ENCODE assay signal across 21 cellular contexts in genomic region chr3:194351952-194352536, GRCh38. TPM values are rescaled to one million over a fixed set of nuclear protein-coding genes. Genes with fewer than 3 reads are reported as not detected.
DNase-seq lines count a peak whose midpoint lies in the region; ATAC-seq, FAIRE-seq and TF ChIP-seq lines count a peak whose summit lies in the region.
"Had no signal": no experiment of that assay in that cellular context is flagged by ENCODE, and none has a peak within 500 bp of the region (broad histone marks: within the 10 kb centered on the region; RNA-seq: fewer than 3 reads in every experiment).

No MANE protein-coding gene starts in this region.

- H3K14ac ChIP-seq in IMR-90 (replicated peaks; ENCODE audit: low read depth, low read length), result no peak overlapping the region; the same call in 1 of the 2 replicates

- H2BK5ac ChIP-seq in IMR-90 (ENCODE audit: low read depth, low read length, poor library complexity, severe bottlenecking), result peak overlapping the region; percentile 90

- H3K9ac ChIP-seq in IMR-90 (ENCODE audit: low read depth, low read length), result no peak overlapping the region

- H3K23ac ChIP-seq in IMR-90 (ENCODE audit: low read depth, low read length), result no peak overlapping the region

- H3K56ac ChIP-seq in IMR-90 (ENCODE audit: extremely low read depth, insufficient read depth, low read length), result no peak overlapping the region

- no peaks in the 10 kb centered on the region for H3K79me1 ChIP-seq in IMR-90 (ENCODE audit: low read depth in 1 of 2, low read length in 2 of 2)

- no peak for TF ChIP-seq CTCF in IMR-90 (conservative IDR thresholded peaks at IDR 0.05; ENCODE audit: low read depth, low read length)
- TF ChIP-seq CTCF in right lobe of liver (IDR thresholded peaks at IDR 0.05), result no peak
- no peak for TF ChIP-seq CTCF in upper lobe of right lung (IDR thresholded peaks at IDR 0.05)

- ATAC-seq in IMR-90 (ENCODE audit: low read depth), result no peak
- no peak for ATAC-seq in right lobe of liver
- ATAC-seq in upper lobe of right lung, result peak; percentile 16
- ATAC-seq in HG03135 (IDR thresholded peaks at IDR 0.05; ENCODE audit: unreplicated experiment), result no peak
- ATAC-seq: Panc1 had no signal

- H3K4me3 ChIP-seq in IMR-90 (ENCODE audit: insufficient read depth, low read depth, low read length) (no peak overlapping the region), right lobe of liver (peak overlapping the region in 1 of 3 donors; percentile 94), upper lobe of right lung (no peak overlapping the region)
- H3K4me3 ChIP-seq: SJSA1 had no signal

- H3K36me3 ChIP-seq in IMR-90 (ENCODE audit: control insufficient read depth, insufficient read depth, low read length), result no peaks in the 10 kb centered on the region
- no peaks in the 10 kb centered on the region for H3K36me3 ChIP-seq in right lobe of liver
- no peaks in the 10 kb centered on the region for H3K36me3 ChIP-seq in upper lobe of right lung
- H3K36me3 ChIP-seq: SJSA1 had no signal

- no peak overlapping the region for H2AK9ac ChIP-seq in IMR-90 (replicated peaks; ENCODE audit: low read depth, low read length, poor library complexity)

- 0 out of 2 replicates have a peak overlapping the region, but pooled peaks have one; percentile 22 for H3K4ac ChIP-seq in IMR-90 (ENCODE audit: low read depth, low read length)

- intact Hi-C loops in IMR-90 (cut with micrococcal nuclease) (no loop called here), right lobe of liver (cut with DNase I) (no loop called here), upper lobe of right lung (cut with DNase I) (no loop called here)

- H3K9me3 ChIP-seq in IMR-90 (ENCODE audit: control insufficient read depth, insufficient read depth, low read length) (no peaks in the 10 kb centered on the region), right lobe of liver (no peaks in the 10 kb centered on the region), upper lobe of right lung (no peaks in the 10 kb centered on the region)
- H3K9me3 ChIP-seq: SJSA1 had no signal

- dilution Hi-C loops in IMR-90 (cut with HindIII; ENCODE audit: low sequenced_read_pairs, unreplicated experiment), result no loop called here

- no peak overlapping the region for H4K8ac ChIP-seq in IMR-90 (ENCODE audit: low read depth in 2 of 2, low read length in 2 of 2)

- peak; percentile 74 for FAIRE-seq in GM12891 (lab: Jason Lieb, UNC)
- FAIRE-seq: G401.6 had no signal

- POLR2A ChIA-PET in IMR-90 (lab: Charles Lee; ENCODE audit: unreplicated experiment), result no interaction called here

- no peak overlapping the region for H2BK120ac ChIP-seq in IMR-90 (ENCODE audit: low read depth, low read length)

- in situ Hi-C loops in IMR-90 (cut with MboI; ENCODE audit: low sequenced_read_pairs), result loop anchor here (5.0 kb wide), 1 partner anchor 40 kb away; no protein-coding TSS in a partner anchor

- H3K27ac ChIP-seq in IMR-90 (ENCODE audit: insufficient read depth, low read length) (no peak overlapping the region), right lobe of liver (peak overlapping the region in 2 of 3 donors; percentile 92 to 97), upper lobe of right lung (no peak overlapping the region)
- H3K27ac ChIP-seq: HL-60, SJSA1 had no signal

- no peak for TF ChIP-seq RAD21 in IMR-90 (IDR thresholded peaks at IDR 0.05; ENCODE audit: low read length)

- H3K4me1 ChIP-seq in IMR-90 (ENCODE audit: control insufficient read depth, insufficient read depth, low read length) (peaks cover 3% of the 10 kb centered on the region), right lobe of liver (peaks cover 0 to 9% (median 0%) of the 10 kb centered on the region in 4 donors), upper lobe of right lung (no peaks in the 10 kb centered on the region)
- H3K4me1 ChIP-seq: SJSA1 had no signal

- no peaks in the 10 kb centered on the region for H4K20me1 ChIP-seq in IMR-90 (ENCODE audit: insufficient read depth, low read length)

- TF ChIP-seq POLR2A in GM12891 (IDR thresholded peaks at IDR 0.05; ENCODE audit: low read depth, low read length), result no peak
- TF ChIP-seq POLR2A in IMR-90 (IDR thresholded peaks at IDR 0.05; ENCODE audit: low read depth, low read length), result no peak
- no peak for TF ChIP-seq POLR2A in right lobe of liver (IDR thresholded peaks at IDR 0.05)

- no peak overlapping the region for H2BK15ac ChIP-seq in IMR-90 (ENCODE audit: low read depth, low read length)

- H3K18ac ChIP-seq in IMR-90 (ENCODE audit: low read depth, low read length), result no peak overlapping the region

- no peak overlapping the region for H4K91ac ChIP-seq in IMR-90 (ENCODE audit: insufficient read depth, low read depth, low read length)

- 96 to 99% methylated on average over 7 to 13 of the region's 14 CpGs for WGBS in IMR-90 (ENCODE audit: extremely low coverage in 2 of 2, insufficient read length in 1 of 2), 2 experiments
- 84% methylated on average over 13 of the region's 14 CpGs for WGBS in right lobe of liver (ENCODE audit: insufficient coverage, low coverage, low lambda C conversion rate, missing lambda C conversion rate)

- H3K27me3 ChIP-seq in IMR-90 (ENCODE audit: control insufficient read depth, insufficient read depth, low read length) (peaks cover 7% of the 10 kb centered on the region; the same call in 1 of the 2 replicates), right lobe of liver (no peaks in the 10 kb centered on the region), upper lobe of right lung (no peaks in the 10 kb centered on the region)
- H3K27me3 ChIP-seq: SJSA1 had no signal

- no peak overlapping the region for H3K4me2 ChIP-seq in IMR-90 (ENCODE audit: low read depth, low read length)

- DNase-seq in GM12891 (ENCODE audit: insufficient read length, low spot score), result no peak
- DNase-seq in IMR-90, result no peak
- DNase-seq in right lobe of liver, result no peak
- DNase-seq in upper lobe of right lung, result no peak
- DNase-seq in NCI-H526 (lab: John Stamatoyannopoulos, UW), result no peak
- no peak for DNase-seq in germinal center (ENCODE audit: low spot score)
- DNase-seq: AML-193, DMS 273 treated with DMSO at 0.1 percent for 48 hours, H9, MM.1S, NCI-H1105, NCI-H1694, NCI-H2081 treated with DMSO at 0.1 percent for 48 hours, NCI-H446 treated with DMSO at 0.1 percent for 48 hours had no signal

- H4K5ac ChIP-seq in IMR-90 (ENCODE audit: low read depth, low read length), result no peak overlapping the region

- no peak overlapping the region for H2AFZ ChIP-seq in IMR-90 (replicated peaks; ENCODE audit: low read length, poor library complexity)

- peak overlapping the region; percentile 88 for H2AK5ac ChIP-seq in IMR-90 (ENCODE audit: low read depth, low read length)

- CTCF ChIA-PET in IMR-90 (lab: Yijun Ruan, JAX), result no interaction called here

- H2BK20ac ChIP-seq in IMR-90 (ENCODE audit: low read depth, low read length), result no peak overlapping the region

- BruUV-seq in IMR-90 (replicated peaks; lab: Mats Ljungman, UMichigan), result no TSS peak

- H3K9me1 ChIP-seq in IMR-90 (ENCODE audit: insufficient read depth, low read length), result peaks cover 15% of the 10 kb centered on the region

TF ChIP-seq in GM12891, 5 proteins besides CTCF, POLR2A, EP300 and RAD21:
- TF ChIP-seq TAF1 (IDR thresholded peaks at IDR 0.05; ENCODE audit: low read depth, low read length), result no peak
- TF ChIP-seq POU2F2 (IDR thresholded peaks at IDR 0.05; ENCODE audit: low read depth, low read length), result no peak
- no peak for TF ChIP-seq SPI1 (IDR thresholded peaks at IDR 0.05; ENCODE audit: low read depth, low read length)

TF ChIP-seq in IMR-90, 13 proteins besides CTCF, POLR2A, EP300 and RAD21:
- TF ChIP-seq FOS (IDR thresholded peaks at IDR 0.05; ENCODE audit: low read depth, low read length), result no peak
- TF ChIP-seq MAFK (IDR thresholded peaks at IDR 0.05; ENCODE audit: low read depth, low read length), result no peak
- TF ChIP-seq MAZ (IDR thresholded peaks at IDR 0.05; ENCODE audit: borderline replicate concordance, low read depth, low read length), result no peak
- TF ChIP-seq RFX5 (IDR thresholded peaks at IDR 0.05; ENCODE audit: low read depth, low read length), result no peak
- no peak for TF ChIP-seq USF2 (IDR thresholded peaks at IDR 0.05; ENCODE audit: low read depth, low read length)
- TF ChIP-seq NFE2L2 (IDR thresholded peaks at IDR 0.05; ENCODE audit: low read depth, low read length), result no peak

RNA-seq across cellular contexts. Expression of gene CPN2, which starts 0.9 kb away (rescaled TPM):
- polyA plus RNA-seq in GM12891 (2012; ENCODE audit: low read depth, missing spikeins), result not detected
- total RNA-seq in IMR-90 (2012; rRNA removed) (not detected in 2 replicates), right lobe of liver (100 to 1,000 TPM; 173 to 307 (median 202) TPM), upper lobe of right lung (not detected)
- 0.07 TPM in 2 replicates for polyA plus RNA-seq in IMR-90 (2012; rRNA removed)
- 0.10 TPM in 1 of 2 replicates, not detected in the other for polyA plus RNA-seq in IMR-90 (2012; cell fraction: cytosol; rRNA removed)
- 0.11 and 0.21 TPM in 2 replicates for polyA plus RNA-seq in IMR-90 (2012; cell fraction: nucleus; rRNA removed; ENCODE audit: low replicate concordance)
- total RNA-seq: H9, HT1080, LHCN-M2, SJSA1 had no signal

RNA-seq across cellular contexts. Expression of gene LRRC15, which starts 17.5 kb away (rescaled TPM):
- not detected for polyA plus RNA-seq in GM12891 (2012; ENCODE audit: low read depth, missing spikeins)
- 2.5 and 3.3 TPM in 2 replicates for total RNA-seq in IMR-90 (2012; rRNA removed)
- 9.0 and 9.7 TPM in 2 replicates for polyA plus RNA-seq in IMR-90 (2012; rRNA removed)
- 3.9 and 6.9 TPM in 2 replicates for polyA plus RNA-seq in IMR-90 (2012; cell fraction: cytosol; rRNA removed)
- 4.2 TPM in 2 replicates for polyA plus RNA-seq in IMR-90 (2012; cell fraction: nucleus; rRNA removed; ENCODE audit: low replicate concordance)
- under 1 TPM in 5 of 6 experiments, not detected in 1; 0.07 to 0.37 (median 0.09) TPM for total RNA-seq in right lobe of liver
- total RNA-seq in upper lobe of right lung, result 1.1 TPM

RNA-seq across cellular contexts. Expression of gene GP5, which starts 47.0 kb away (rescaled TPM):
- polyA plus RNA-seq in GM12891 (2012; ENCODE audit: low read depth, missing spikeins), result not detected
- total RNA-seq in IMR-90 (2012; rRNA removed), result under 0.01 TPM in 2 replicates
- polyA plus RNA-seq in IMR-90 (2012; rRNA removed), result 0.12 and 0.16 TPM in 2 replicates
- polyA plus RNA-seq in IMR-90 (2012; cell fraction: cytosol; rRNA removed), result 0.01 and 0.09 TPM in 2 replicates
- 0.34 and 0.40 TPM in 2 replicates for polyA plus RNA-seq in IMR-90 (2012; cell fraction: nucleus; rRNA removed; ENCODE audit: low replicate concordance)
- total RNA-seq in right lobe of liver, result under 1 TPM in 4 of 6 experiments, not detected in 2; 0.07 to 0.23 (median 0.16) TPM
- 0.26 TPM for total RNA-seq in upper lobe of right lung
- total RNA-seq: H9, HT1080, SJSA1 had no signal

Comparison
In these comparisons a context has a peak if more than half of its experiments do, and no peak if none do; other contexts are left out.
1. H3K27ac ChIP-seq: peak in right lobe of liver (2 of 3); none in IMR-90 (single experiment) and upper lobe of right lung (single experiment).
2. RNA of gene CPN2, which starts 0.9 kb away (total RNA-seq): 173 to 307 TPM in right lobe of liver; not detected in IMR-90 and not detected in upper lobe of right lung (single experiment); every median in the first group is over 100 times any median in the second.